In the genomic region with DNA sequence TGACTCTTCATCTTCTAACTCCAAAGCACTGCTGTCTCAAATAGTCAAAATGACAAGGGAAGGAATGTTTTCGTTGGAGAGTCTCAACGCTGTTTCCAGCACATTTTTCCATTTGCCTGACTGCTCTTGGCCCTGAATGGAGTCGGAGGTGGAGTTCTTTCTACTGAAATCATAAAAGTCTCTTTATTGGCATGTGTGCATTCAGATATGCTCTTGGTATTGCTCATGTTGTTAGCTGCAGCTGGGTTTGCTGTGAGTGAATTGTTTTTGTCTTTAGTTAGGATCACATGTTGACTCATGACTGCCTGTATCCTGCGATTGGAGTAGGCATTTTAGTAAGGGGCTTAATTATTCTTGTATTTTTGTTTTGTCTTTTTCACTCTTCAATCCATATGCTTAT, we compare ENCODE assay signal across 17 cellular contexts. TPM values are rescaled to one million over a fixed set of nuclear protein-coding genes. Genes with fewer than 3 reads are reported as not detected.
DNase-seq lines count a peak whose midpoint lies in the region; ATAC-seq and TF ChIP-seq lines count a peak whose summit lies in the region.
"Had no signal": no experiment of that assay in that cellular context is flagged by ENCODE, and none has a peak within 500 bp of the region (broad histone marks: within the 10 kb centered on the region; RNA-seq: fewer than 3 reads in every experiment).

No MANE protein-coding gene starts in this region.

- no peaks in the 10 kb centered on the region for H3K79me1 ChIP-seq in H9 (ENCODE audit: insufficient read depth, low read depth, low read length, poor library complexity, severe bottlenecking)

- H3K9ac ChIP-seq in H9 (ENCODE audit: extremely low read depth, insufficient read length, low read length) = no peak overlapping the region

- H2BK12ac ChIP-seq in H9 (ENCODE audit: insufficient read length, low read depth, low read length) = no peak overlapping the region

- no peak overlapping the region for H2AFZ ChIP-seq in H9 (ENCODE audit: low read length)

- H3K9me3 Mint-ChIP-seq in osteocyte (ENCODE audit: unreplicated experiment) = no peaks in the 10 kb centered on the region
- H3K9me3 Mint-ChIP-seq in H9 = no peaks in the 10 kb centered on the region
- no peaks in the 10 kb centered on the region for H3K9me3 Mint-ChIP-seq in CD8-positive, alpha-beta T cell
- H3K9me3 Mint-ChIP-seq: activated naive CD4-positive, alpha-beta T cell treated with anti-CD3 and anti-CD28 coated beads, Interleukin-2, amount 10 ng/mL, durations not matched to agents 7 days and 5 days; naive thymus-derived CD4-positive, alpha-beta T cell had no signal

- TF ChIP-seq CTCF in foreskin fibroblast (IDR thresholded peaks at IDR 0.05; ENCODE audit: low read depth, low read length) (no peak), osteocyte (IDR thresholded peaks at IDR 0.05) (no peak), H9 (conservative IDR thresholded peaks at IDR 0.05) (no peak)
- TF ChIP-seq CTCF in CD8-positive, alpha-beta T cell (IDR thresholded peaks at IDR 0.05) = no peak

- H3K36me3 ChIP-seq in CD8-positive, alpha-beta T cell (ENCODE audit: insufficient read depth, low read length) = no peaks in the 10 kb centered on the region
- H3K36me3 ChIP-seq: gastrocnemius medialis, WERI-Rb-1 had no signal

- no peak overlapping the region for H2BK20ac ChIP-seq in H9 (ENCODE audit: low read depth, low read length, poor library complexity, severe bottlenecking)

- no peak overlapping the region for H3K4me2 ChIP-seq in H9 (ENCODE audit: insufficient read depth, insufficient read length, low read length)

- no CpG with 5 or more reads among the region's 4 CpGs for WGBS in H9 (ENCODE audit: extremely low coverage, insufficient read length, low lambda C conversion rate)

- no peak overlapping the region for H3T11ph ChIP-seq in H9 (ENCODE audit: low read length)

- H4K5ac ChIP-seq in H9 (ENCODE audit: insufficient read length, low read depth, low read length) = no peak overlapping the region

- intact Hi-C loops in CD8-positive, alpha-beta T cell (cut with DNase I, micrococcal nuclease) = no loop called here

- H3K56ac ChIP-seq in H9 (ENCODE audit: insufficient read length, low read depth, low read length) = no peak overlapping the region

- no peaks in the 10 kb centered on the region for H3K9me3 ChIP-seq in H9 (ENCODE audit: control insufficient read depth, low read depth, low read length)
- H3K9me3 ChIP-seq in CD8-positive, alpha-beta T cell (ENCODE audit: low read length) = no peaks in the 10 kb centered on the region
- H3K9me3 ChIP-seq: gastrocnemius medialis had no signal

- H3K4ac ChIP-seq in H9 (ENCODE audit: low read depth, low read length) = no peak overlapping the region

- H3K23ac ChIP-seq in H9 (ENCODE audit: insufficient read length, low read depth, low read length) = no peak overlapping the region

- no peak overlapping the region for H2BK5ac ChIP-seq in H9 (ENCODE audit: insufficient read length, low read length)

- H2BK15ac ChIP-seq in H9 (ENCODE audit: low read depth, low read length) = no peak overlapping the region

- no peak overlapping the region for H3K4me3 ChIP-seq in foreskin fibroblast (ENCODE audit: low read depth in 1 of 2, low read length in 2 of 2)
- no peak overlapping the region for H3K4me3 ChIP-seq in CD8-positive, alpha-beta T cell (ENCODE audit: low read depth, low read length)
- H3K4me3 ChIP-seq: gastrocnemius medialis, SK-N-MC had no signal

- H4K91ac ChIP-seq in H9 (ENCODE audit: insufficient read length, low read depth, low read length) = no peak overlapping the region

- no peak overlapping the region for H4K8ac ChIP-seq in H9 (replicated peaks; ENCODE audit: insufficient read length, low read depth, low read length)

- no peaks in the 10 kb centered on the region for H3K27me3 ChIP-seq in H9 (ENCODE audit: insufficient read depth, low read length)
- no peaks in the 10 kb centered on the region for H3K27me3 ChIP-seq in CD8-positive, alpha-beta T cell (ENCODE audit: insufficient read depth, low read length)
- H3K27me3 ChIP-seq: gastrocnemius medialis had no signal

- H3K4me3 Mint-ChIP-seq in osteocyte (ENCODE audit: unreplicated experiment) (no peak overlapping the region), H9 (no peak overlapping the region)
- no peak overlapping the region for H3K4me3 Mint-ChIP-seq in CD8-positive, alpha-beta T cell
- H3K4me3 Mint-ChIP-seq: activated naive CD4-positive, alpha-beta T cell treated with anti-CD3 and anti-CD28 coated beads, Interleukin-2, amount 10 ng/mL, durations not matched to agents 7 days and 5 days; naive thymus-derived CD4-positive, alpha-beta T cell had no signal

- POLR2A ChIA-PET in CD8-positive, alpha-beta T cell (lab: Charles Lee) = no interaction called here

- no peaks in the 10 kb centered on the region for H4K20me1 ChIP-seq in H9 (ENCODE audit: control insufficient read depth, insufficient read depth, insufficient read length)

- CTCF ChIA-PET in CD8-positive, alpha-beta T cell (lab: Charles Lee) = interaction anchor here (1.6 kb wide), 1 partner anchor 12 kb away, joined by 4 read pairs; no protein-coding TSS in a partner anchor

- H2BK120ac ChIP-seq in H9 (ENCODE audit: low read depth, low read length, poor library complexity, severe bottlenecking) = no peak overlapping the region

- H3K27me3 Mint-ChIP-seq in osteocyte (ENCODE audit: unreplicated experiment) (no peaks in the 10 kb centered on the region), H9 (ENCODE audit: low read depth) (no peaks in the 10 kb centered on the region)
- H3K27me3 Mint-ChIP-seq in CD8-positive, alpha-beta T cell (ENCODE audit: low read depth) = peaks cover 5% of the 10 kb centered on the region

- no peak overlapping the region for H3K18ac ChIP-seq in H9 (ENCODE audit: insufficient read length, low read depth, low read length)

- 0 out of 2 replicates have a peak, but pooled peaks cover 1% of the 10 kb centered on the region for H3K79me2 ChIP-seq in H9 (ENCODE audit: insufficient read depth, low read length)

- H3K36me3 Mint-ChIP-seq in osteocyte (ENCODE audit: unreplicated experiment) (no peaks in the 10 kb centered on the region), H9 (ENCODE audit: insufficient read depth in 1 of 3, low read depth in 3 of 3) (no peaks in the 10 kb centered on the region)
- no peaks in the 10 kb centered on the region for H3K36me3 Mint-ChIP-seq in CD8-positive, alpha-beta T cell
- H3K36me3 Mint-ChIP-seq: activated naive CD4-positive, alpha-beta T cell treated with anti-CD3 and anti-CD28 coated beads, Interleukin-2, amount 10 ng/mL, durations not matched to agents 7 days and 5 days; naive thymus-derived CD4-positive, alpha-beta T cell had no signal

- peak; percentile 64 for DNase-seq in AG20443 (ENCODE audit: low spot score)
- peak; percentile 67 for DNase-seq in astrocyte of the hippocampus (ENCODE audit: low read depth, low spot score)
- peak; percentile 57 to 77 for DNase-seq in foreskin fibroblast
- no peak for DNase-seq in osteocyte (ENCODE audit: extremely low spot score, unreplicated experiment)
- no peak for DNase-seq in cerebellum (ENCODE audit: low spot score)
- DNase-seq in H9 = no peak
- DNase-seq in CD8-positive, alpha-beta T cell = no peak
- no peak for DNase-seq in DMS79 treated with DMSO at 0.1 percent for 48 hours (lab: John Stamatoyannopoulos, UW)
- DNase-seq: activated CD8-positive, alpha-beta memory T cell treated with anti-CD3 and anti-CD28 coated beads, Interleukin-2, amount 50 U/mL, for 4 hours; activated naive CD4-positive, alpha-beta T cell treated with anti-CD3 and anti-CD28 coated beads, Interleukin-2, amount 10 ng/mL, durations not matched to agents 7 days and 5 days; cerebellar nuclear complex; gastrocnemius medialis; naive thymus-derived CD4-positive, alpha-beta T cell; NCI-H2171 treated with DMSO at 0.1 percent for 48 hours; small intestine; WERI-Rb-1 had no signal

- H3K4me1 Mint-ChIP-seq in osteocyte (ENCODE audit: unreplicated experiment) (peaks cover 43% of the 10 kb centered on the region), H9 (peaks cover 9 to 12% of the 10 kb centered on the region in 2 experiments; a peak in 3 of 4 replicates)
- no peaks in the 10 kb centered on the region for H3K4me1 Mint-ChIP-seq in CD8-positive, alpha-beta T cell (ENCODE audit: low read depth)
- H3K4me1 Mint-ChIP-seq: activated naive CD4-positive, alpha-beta T cell treated with anti-CD3 and anti-CD28 coated beads, Interleukin-2, amount 10 ng/mL, durations not matched to agents 7 days and 5 days; naive thymus-derived CD4-positive, alpha-beta T cell had no signal

- H2AK5ac ChIP-seq in H9 (ENCODE audit: insufficient read length, low read length) = no peak overlapping the region

- ATAC-seq in CD8-positive, alpha-beta T cell = no peak
- ATAC-seq: naive thymus-derived CD4-positive, alpha-beta T cell had no signal

- H3K27ac Mint-ChIP-seq in osteocyte (ENCODE audit: unreplicated experiment) = peak overlapping the region; percentile 75
- peak overlapping the region in 1 of 3 experiments; percentile 81; a peak in 2 of 7 replicates for H3K27ac Mint-ChIP-seq in H9
- no peak overlapping the region for H3K27ac Mint-ChIP-seq in CD8-positive, alpha-beta T cell
- H3K27ac Mint-ChIP-seq: activated naive CD4-positive, alpha-beta T cell treated with anti-CD3 and anti-CD28 coated beads, Interleukin-2, amount 10 ng/mL, durations not matched to agents 7 days and 5 days; naive thymus-derived CD4-positive, alpha-beta T cell had no signal

- no peaks in the 10 kb centered on the region for H3K4me1 ChIP-seq in H9 (ENCODE audit: insufficient read depth, low read length)
- H3K4me1 ChIP-seq in CD8-positive, alpha-beta T cell (ENCODE audit: insufficient read depth, low read length) = no peaks in the 10 kb centered on the region

- no peak overlapping the region for H3K27ac ChIP-seq in H9 (ENCODE audit: insufficient read length, low read depth, low read length)
- H3K27ac ChIP-seq in CD8-positive, alpha-beta T cell (ENCODE audit: low read depth, low read length) = no peak overlapping the region
- H3K27ac ChIP-seq: gastrocnemius medialis, SK-N-MC, WERI-Rb-1 had no signal

- no peaks in the 10 kb centered on the region for H3K23me2 ChIP-seq in H9 (ENCODE audit: insufficient read length, low read depth, low read length, poor library complexity, severe bottlenecking)

- H3K14ac ChIP-seq in H9 (ENCODE audit: insufficient read depth, low read length) = no peak overlapping the region

RNA-seq across cellular contexts. Expression of gene TMEM17, which starts 16.8 kb away (rescaled TPM):
- total RNA-seq in osteocyte (2.1 and 2.6 TPM in 2 replicates), cerebellum (2.6 TPM), H9 (2021) (1.3 and 1.5 TPM in 2 replicates)
- not detected for total RNA-seq in CD8-positive, alpha-beta T cell

Comparison
In these comparisons a context has a peak if more than half of its experiments do, and no peak if none do; other contexts are left out.
1. DNase-seq: peak in AG20443 (single experiment), astrocyte of the hippocampus (single experiment) and foreskin fibroblast (2 of 2); none in osteocyte (single experiment), cerebellum (single experiment), H9 (single experiment), CD8-positive, alpha-beta T cell (0 of 7) and DMS79 treated with DMSO at 0.1 percent for 48 hours (single experiment).